In the genomic region with DNA sequence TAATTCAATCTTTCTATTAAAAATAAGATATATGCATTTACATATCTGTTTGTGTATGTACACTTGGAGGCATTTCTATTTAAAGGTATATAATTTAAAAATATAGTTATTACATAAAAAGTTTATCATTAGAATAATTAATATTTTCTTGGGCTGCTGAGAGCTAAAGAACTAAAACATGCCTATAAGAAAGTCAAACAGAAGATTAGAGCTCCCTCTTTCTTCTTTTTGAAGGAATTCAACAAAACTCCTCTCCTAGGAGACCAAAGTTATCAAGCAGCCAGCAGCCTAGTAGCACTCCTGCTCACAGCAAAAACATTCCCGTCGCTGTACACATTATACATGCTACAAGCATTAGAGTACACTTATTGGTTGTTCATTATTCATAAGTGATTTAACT, we compare ENCODE assay signal across 8 cellular contexts.
DNase-seq lines count a peak whose midpoint lies in the region; ATAC-seq and TF ChIP-seq lines count a peak whose summit lies in the region.

No MANE protein-coding gene starts in this region.

- no peak overlapping the region for H3K4me3 ChIP-seq in LNCaP clone FGC (ENCODE audit: low read depth, low read length)
- H3K4me3 ChIP-seq in astrocyte of the cerebellum (ENCODE audit: low read depth, low read length) = no peak overlapping the region
- H3K4me3 ChIP-seq in left lung = no peak overlapping the region
- no peak overlapping the region for H3K4me3 ChIP-seq in adrenal gland

- intact Hi-C loops in left lung (cut with DNase I) (no loop called here), adrenal gland (cut with DNase I) (loop anchor here in 1 of 2 donors (10.0 kb wide), 1 partner anchor 324 kb away; no protein-coding TSS in a partner anchor)

- H3K4me1 ChIP-seq in left lung (no peaks in the 10 kb centered on the region), adrenal gland (replicated peaks in 1 of 2) (no peaks in the 10 kb centered on the region)

- TF ChIP-seq POLR2A in adrenal gland (IDR thresholded peaks at IDR 0.05) = no peak
- TF ChIP-seq POLR2A in GM18505 (IDR thresholded peaks at IDR 0.05; ENCODE audit: borderline replicate concordance, extremely low read depth, insufficient read depth, insufficient read length) = no peak

- H3K36me3 ChIP-seq in left lung (no peaks in the 10 kb centered on the region), adrenal gland (replicated peaks in 1 of 2) (no peaks in the 10 kb centered on the region)

- no peaks in the 10 kb centered on the region for H3K9me3 ChIP-seq in left lung
- no peaks in the 10 kb centered on the region for H3K9me3 ChIP-seq in adrenal gland (replicated peaks in 1 of 3)

- DNase-seq in DMS 273 treated with DMSO at 0.1 percent for 48 hours (lab: John Stamatoyannopoulos, UW) (peak; percentile 61), LNCaP clone FGC (ENCODE audit: low read depth) (no peak), astrocyte of the cerebellum (ENCODE audit: low read depth) (peak; percentile 9), left lung (no peak), GM19238 (ENCODE audit: insufficient read length, low spot score) (no peak), adrenal gland (no peak), midbrain (lab: John Stamatoyannopoulos, UW) (no peak)

- ATAC-seq in left lung = peak; percentile 62
- no peak for ATAC-seq in GM18505 (IDR thresholded peaks at IDR 0.05; ENCODE audit: unreplicated experiment)

- TF ChIP-seq CTCF in LNCaP clone FGC (IDR thresholded peaks at IDR 0.05; ENCODE audit: control insufficient read depth, extremely low read depth, insufficient read depth) (peak; percentile 50), astrocyte of the cerebellum (IDR thresholded peaks at IDR 0.05; ENCODE audit: low read depth, low read length, missing control alignments) (peak; percentile 39), left lung (IDR thresholded peaks at IDR 0.05) (no peak), adrenal gland (IDR thresholded peaks at IDR 0.05) (peak in 1 of 6 experiments; percentile 37)

- in situ Hi-C loops in astrocyte of the cerebellum (cut with HindIII; ENCODE audit: low sequenced_read_pairs) = loop anchor here (25.0 kb wide), 1 partner anchor 411 kb away; no protein-coding TSS in a partner anchor

- H3K27me3 ChIP-seq in left lung (no peaks in the 10 kb centered on the region), adrenal gland (no peaks in the 10 kb centered on the region)

- H3K27ac ChIP-seq in left lung = no peak overlapping the region
- no peak overlapping the region for H3K27ac ChIP-seq in adrenal gland

- WGBS in adrenal gland, 4 donors = 40 to 58% (median 42%) methylated on average over 2 of the region's 2 CpGs

Comparison
In these comparisons a context has a peak if more than half of its experiments do, and no peak if none do; other contexts are left out.
1. DNase-seq: peak in DMS 273 treated with DMSO at 0.1 percent for 48 hours (single experiment) and astrocyte of the cerebellum (single experiment); none in LNCaP clone FGC (single experiment), left lung (0 of 2), GM19238 (single experiment), adrenal gland (0 of 7) and midbrain (single experiment).
2. CTCF ChIP-seq: peak in LNCaP clone FGC (single experiment) and astrocyte of the cerebellum (single experiment); none in left lung (0 of 2).